17 cellular contexts compared by ENCODE assay signal in the genomic region with DNA sequence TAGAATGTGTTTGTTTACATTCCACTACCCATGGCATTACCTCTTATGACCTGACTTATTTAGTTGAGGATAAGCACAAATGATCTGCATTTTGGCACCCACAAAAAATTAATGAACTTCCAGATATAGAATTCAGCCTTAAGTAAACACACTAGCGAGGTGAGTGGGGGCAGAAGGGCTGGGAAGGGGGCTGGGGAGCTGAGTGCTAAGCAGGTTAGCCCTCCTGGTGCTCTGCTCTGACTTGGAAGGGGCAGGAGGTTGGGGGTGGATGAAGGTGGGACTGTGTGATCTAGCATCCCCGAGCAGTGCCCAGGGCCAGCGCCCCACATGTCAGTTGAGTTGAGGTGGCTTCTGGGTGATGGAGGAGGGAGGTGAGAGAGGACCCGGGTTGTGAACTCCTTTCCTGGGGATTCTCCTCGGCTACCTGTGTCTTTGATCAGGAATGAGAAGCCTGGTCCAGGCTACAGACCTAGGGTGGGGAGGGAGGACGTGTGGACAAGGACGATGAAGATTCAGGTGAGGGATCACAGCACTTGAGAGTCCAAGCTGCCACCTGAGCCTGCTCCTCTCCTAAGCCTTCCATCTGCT.
"Had no signal": no experiment of that assay in that cellular context is flagged by ENCODE, and none has a peak within 500 bp of the region (broad histone marks: within the 10 kb centered on the region; RNA-seq: fewer than 3 reads in every experiment).

No MANE protein-coding gene starts in this region.

- ATAC-seq: activated CD4-positive, CD25-positive, alpha-beta regulatory T cell treated with anti-CD3 and anti-CD28 coated beads, Interleukin-2, amount 50 U/mL, for 24 hours; lower lobe of right lung; stimulated activated effector memory CD8-positive, alpha-beta T cell treated with anti-CD3 and anti-CD28 coated beads, Interleukin-12 subunit alpha, Interleukin-12 subunit beta, amount 100 ng/mL, for 72 hours; T-cell had no signal

- H3K36me3 Mint-ChIP-seq: stimulated activated effector memory CD8-positive, alpha-beta T cell treated with anti-CD3 and anti-CD28 coated beads, Interleukin-12 subunit alpha, Interleukin-12 subunit beta, amount 100 ng/mL, for 72 hours; T-cell had no signal

- H3K4me3 Mint-ChIP-seq: stimulated activated effector memory CD8-positive, alpha-beta T cell treated with anti-CD3 and anti-CD28 coated beads, Interleukin-12 subunit alpha, Interleukin-12 subunit beta, amount 100 ng/mL, for 72 hours; T-cell had no signal

- H3K27ac Mint-ChIP-seq: stimulated activated effector memory CD8-positive, alpha-beta T cell treated with anti-CD3 and anti-CD28 coated beads, Interleukin-12 subunit alpha, Interleukin-12 subunit beta, amount 100 ng/mL, for 72 hours; T-cell had no signal

- H3K36me3 ChIP-seq: lower lobe of right lung, ovary, tibial nerve had no signal

- DNase-seq: activated CD4-positive, alpha-beta T cell treated with anti-CD3 and anti-CD28 coated beads, Interleukin-2, amount 50 U/mL, for 1 hour; activated naive CD4-positive, alpha-beta T cell treated with anti-CD3 and anti-CD28 coated beads, Interleukin-2, amount 50 U/mL, for 16 hours; activated T-cell treated with anti-CD3 and anti-CD28 coated beads, Interleukin-2, amount 50 U/mL, for 1 hour; amniotic stem cell; caudate nucleus; cortex of kidney; effector memory CD4-positive, alpha-beta T cell; lower lobe of right lung; midbrain; ovary; stimulated activated CD4-positive, alpha-beta T cell treated with anti-CD3 and anti-CD28 coated beads, Interleukin-12 subunit alpha, Interleukin-12 subunit beta, amount 100 ng/mL, for 4 hours; stimulated activated CD4-positive, alpha-beta T cell treated with anti-CD3 and anti-CD28 coated beads, Interleukin-2, amount 100 ng/mL, for 24 hours; T-cell; T-helper 9 cell had no signal

- H3K4me3 ChIP-seq: lower lobe of right lung, ovary, tibial nerve had no signal

- H3K9me3 Mint-ChIP-seq: stimulated activated effector memory CD8-positive, alpha-beta T cell treated with anti-CD3 and anti-CD28 coated beads, Interleukin-12 subunit alpha, Interleukin-12 subunit beta, amount 100 ng/mL, for 72 hours had no signal

- H3K9me3 ChIP-seq: ovary had no signal

- H3K27me3 ChIP-seq: ovary, tibial nerve had no signal

- H3K27ac ChIP-seq: lower lobe of right lung, ovary, tibial nerve had no signal

- H3K4me1 Mint-ChIP-seq: stimulated activated effector memory CD8-positive, alpha-beta T cell treated with anti-CD3 and anti-CD28 coated beads, Interleukin-12 subunit alpha, Interleukin-12 subunit beta, amount 100 ng/mL, for 72 hours; T-cell had no signal
